In the genomic region with DNA sequence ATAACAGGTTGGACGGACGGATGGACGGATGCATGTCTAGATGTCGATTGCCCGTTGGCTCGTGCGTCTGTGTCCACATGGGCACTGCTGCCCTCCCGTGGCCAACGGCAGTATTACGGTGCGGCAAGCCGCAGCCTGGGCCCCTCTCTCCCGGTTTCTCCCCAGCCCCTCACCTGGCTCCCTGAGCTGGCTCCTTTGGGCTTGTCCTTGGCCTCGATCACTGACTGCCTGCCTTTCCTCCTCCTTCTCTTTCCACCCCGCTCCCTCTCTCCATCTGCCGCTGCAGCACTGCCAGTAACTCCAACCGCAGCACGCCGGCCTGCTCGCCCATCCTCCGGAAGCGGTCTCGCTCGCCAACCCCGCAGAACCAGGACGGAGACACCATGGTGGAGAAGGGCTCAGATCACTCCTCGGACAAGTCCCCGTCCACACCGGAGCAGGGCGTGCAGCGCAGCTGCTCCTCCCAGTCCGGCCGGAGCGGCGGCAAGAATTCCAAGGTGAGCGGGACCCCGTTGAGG, we compare ENCODE assay signal across 8 cellular contexts.
DNase-seq lines count a peak whose midpoint lies in the region; ATAC-seq and TF ChIP-seq lines count a peak whose summit lies in the region.

No MANE protein-coding gene starts in this region.

- no peaks in the 10 kb centered on the region for H3K27me3 ChIP-seq in BLaER1 treated with 17β-estradiol and CSF1 and Interleukin-3, amounts not matched to agents 10 nM and 100 nM
- H3K27me3 ChIP-seq in SU-DHL-6 (ENCODE audit: low read length): no peaks in the 10 kb centered on the region

- intact Hi-C loops in head of caudate nucleus (cut with DNase I): loop anchor here (2.0 kb wide), 1 partner anchor 66 kb away; no protein-coding TSS in a partner anchor

- DNase-seq in HT-29 (ENCODE audit: low spot score) (peak; percentile 72), head of caudate nucleus (peak; percentile 47 to 92 (median 82)), progenitor cell of endocrine pancreas (ENCODE audit: low spot score, unreplicated experiment) (peak; percentile 81)
- peak; percentile 64 for DNase-seq in activated naive CD8-positive, alpha-beta T cell treated with anti-CD3 and anti-CD28 coated beads for 36 hours

- H3K9ac ChIP-seq in BLaER1 treated with 17β-estradiol and CSF1 and Interleukin-3, amounts not matched to agents 10 nM and 100 nM: no peak overlapping the region
- no peak overlapping the region for H3K9ac ChIP-seq in SU-DHL-6 (ENCODE audit: low read length)

- no peaks in the 10 kb centered on the region for H3F3A ChIP-seq in SU-DHL-6 (ENCODE audit: insufficient read depth)

- H3K4me1 Mint-ChIP-seq in activated naive CD8-positive, alpha-beta T cell treated with anti-CD3 and anti-CD28 coated beads for 36 hours: peaks cover 9% of the 10 kb centered on the region
- H3K4me1 Mint-ChIP-seq in progenitor cell of endocrine pancreas (ENCODE audit: low read depth): peaks cover 7% of the 10 kb centered on the region

- peak; percentile 55 for TF ChIP-seq CTCF in SU-DHL-6 (IDR thresholded peaks at IDR 0.05; ENCODE audit: insufficient read depth, low read length, poor library complexity, severe bottlenecking)
- TF ChIP-seq CTCF in progenitor cell of endocrine pancreas (IDR thresholded peaks at IDR 0.05; ENCODE audit: unreplicated experiment): peak; percentile 90

- no peak overlapping the region for H3K4me3 ChIP-seq in BLaER1 treated with 17β-estradiol and CSF1 and Interleukin-3, amounts not matched to agents 10 nM and 100 nM
- no peak overlapping the region for H3K4me3 ChIP-seq in SU-DHL-6 (ENCODE audit: insufficient read depth, low read length, poor library complexity, severe bottlenecking)

- H3K9me3 Mint-ChIP-seq in activated naive CD8-positive, alpha-beta T cell treated with anti-CD3 and anti-CD28 coated beads for 36 hours: no peaks in the 10 kb centered on the region
- no peaks in the 10 kb centered on the region for H3K9me3 Mint-ChIP-seq in progenitor cell of endocrine pancreas (ENCODE audit: low read depth)

- no peaks in the 10 kb centered on the region for H3K9me3 ChIP-seq in BLaER1 treated with 17β-estradiol and CSF1 and Interleukin-3, amounts not matched to agents 10 nM and 100 nM (replicated peaks in 1 of 11)
- H3K9me3 ChIP-seq in SU-DHL-6 (ENCODE audit: insufficient read depth, low read length): no peaks in the 10 kb centered on the region

- no peaks in the 10 kb centered on the region for H3K79me2 ChIP-seq in SU-DHL-6 (ENCODE audit: insufficient read depth, low read length)

- ATAC-seq in GM18909 (IDR thresholded peaks at IDR 0.05; ENCODE audit: poor library complexity, unreplicated experiment): peak; percentile 70
- no peak for ATAC-seq in GM19035 (IDR thresholded peaks at IDR 0.05; ENCODE audit: unreplicated experiment)

- no peak overlapping the region for H3K27ac Mint-ChIP-seq in activated naive CD8-positive, alpha-beta T cell treated with anti-CD3 and anti-CD28 coated beads for 36 hours
- H3K27ac Mint-ChIP-seq in progenitor cell of endocrine pancreas: no peak overlapping the region

- peaks cover 0 to 61% (median 11%) of the 10 kb centered on the region in 11 experiments; a peak in 14 of 22 replicates for H4K20me1 ChIP-seq in BLaER1 treated with 17β-estradiol and CSF1 and Interleukin-3, amounts not matched to agents 10 nM and 100 nM
- no peaks in the 10 kb centered on the region for H4K20me1 ChIP-seq in SU-DHL-6 (ENCODE audit: low read depth, low read length)

- H3K36me3 ChIP-seq in BLaER1 treated with 17β-estradiol and CSF1 and Interleukin-3, amounts not matched to agents 10 nM and 100 nM: no peaks in the 10 kb centered on the region; a peak in 1 of 22 replicates
- no peaks in the 10 kb centered on the region for H3K36me3 ChIP-seq in SU-DHL-6 (ENCODE audit: low read length)

- peak overlapping the region; percentile 23 for H3K4me3 Mint-ChIP-seq in activated naive CD8-positive, alpha-beta T cell treated with anti-CD3 and anti-CD28 coated beads for 36 hours
- H3K4me3 Mint-ChIP-seq in progenitor cell of endocrine pancreas (ENCODE audit: low read depth): no peak overlapping the region

- H3K9me2 ChIP-seq in SU-DHL-6 (replicated peaks; ENCODE audit: insufficient read depth, low read length): no peaks in the 10 kb centered on the region

- H3K27ac ChIP-seq in BLaER1 treated with 17β-estradiol and CSF1 and Interleukin-3, amounts not matched to agents 10 nM and 100 nM: no peak overlapping the region
- no peak overlapping the region for H3K27ac ChIP-seq in SU-DHL-6 (ENCODE audit: low read depth, low read length)

- H3K4me1 ChIP-seq in BLaER1 treated with 17β-estradiol and CSF1 and Interleukin-3, amounts not matched to agents 10 nM and 100 nM: peaks cover 15 to 45% (median 31%) of the 10 kb centered on the region in 10 experiments

- no peaks in the 10 kb centered on the region for H3K36me3 Mint-ChIP-seq in activated naive CD8-positive, alpha-beta T cell treated with anti-CD3 and anti-CD28 coated beads for 36 hours
- no peaks in the 10 kb centered on the region for H3K36me3 Mint-ChIP-seq in progenitor cell of endocrine pancreas (ENCODE audit: insufficient read depth)

- H3K27me3 Mint-ChIP-seq in activated naive CD8-positive, alpha-beta T cell treated with anti-CD3 and anti-CD28 coated beads for 36 hours: no peaks in the 10 kb centered on the region
- H3K27me3 Mint-ChIP-seq in progenitor cell of endocrine pancreas: peaks cover 35% of the 10 kb centered on the region

- H2AFZ ChIP-seq in SU-DHL-6 (ENCODE audit: low read depth, low read length, severe bottlenecking): no peak overlapping the region

- peak overlapping the region; percentile 45 to 93 (median 75); a peak in 21 of 22 replicates for H3K4me2 ChIP-seq in BLaER1 treated with 17β-estradiol and CSF1 and Interleukin-3, amounts not matched to agents 10 nM and 100 nM
- H3K4me2 ChIP-seq in SU-DHL-6 (ENCODE audit: low read depth, low read length, poor library complexity, severe bottlenecking): no peak overlapping the region
